In genomic region chr11:126764221-126764620, GRCh38 we compare ENCODE assay signal across 14 cellular contexts.
DNase-seq lines count a peak whose midpoint lies in the region; ATAC-seq and TF ChIP-seq lines count a peak whose summit lies in the region.
"Had no signal": no experiment of that assay in that cellular context is flagged by ENCODE, and none has a peak within 500 bp of the region (broad histone marks: within the 10 kb centered on the region; RNA-seq: fewer than 3 reads in every experiment).

No MANE protein-coding gene starts in this region.

- no peaks in the 10 kb centered on the region for H3K36me3 Mint-ChIP-seq in CD4-positive, alpha-beta memory T cell
- H3K36me3 Mint-ChIP-seq in endothelial cell (ENCODE audit: low read depth, unreplicated experiment), result no peaks in the 10 kb centered on the region
- H3K36me3 Mint-ChIP-seq: naive thymus-derived CD8-positive, alpha-beta T cell had no signal

- CTCF ChIA-PET in CD4-positive, alpha-beta memory T cell (lab: Charles Lee; ENCODE audit: partially characterized antibody), result no interaction called here

- no peaks in the 10 kb centered on the region for H3K9me3 ChIP-seq in CD4-positive, alpha-beta memory T cell (ENCODE audit: control insufficient read depth in 1 of 2, low read length in 2 of 2)

- H3K27me3 ChIP-seq in CD4-positive, alpha-beta memory T cell (ENCODE audit: insufficient read depth, low read length), result no peaks in the 10 kb centered on the region

- ATAC-seq in HG02970 (IDR thresholded peaks at IDR 0.05; ENCODE audit: low FRiP score, unreplicated experiment), result no peak
- ATAC-seq: naive thymus-derived CD8-positive, alpha-beta T cell had no signal

- no peaks in the 10 kb centered on the region for H3K36me3 ChIP-seq in CD4-positive, alpha-beta memory T cell (ENCODE audit: insufficient read depth, low read length)

- no peaks in the 10 kb centered on the region for H3K4me1 Mint-ChIP-seq in CD4-positive, alpha-beta memory T cell
- H3K4me1 Mint-ChIP-seq in endothelial cell (ENCODE audit: unreplicated experiment), result no peaks in the 10 kb centered on the region
- H3K4me1 Mint-ChIP-seq: naive thymus-derived CD8-positive, alpha-beta T cell had no signal

- intact Hi-C loops in CD4-positive, alpha-beta memory T cell (cut with micrococcal nuclease), result no loop called here

- no peak for TF ChIP-seq CTCF in endothelial cell (IDR thresholded peaks at IDR 0.05; ENCODE audit: unreplicated experiment)

- H3K4me3 ChIP-seq in CD4-positive, alpha-beta memory T cell (ENCODE audit: low read length in 2 of 2), result no peak overlapping the region
- H3K4me3 ChIP-seq: skin epidermis had no signal

- H3K27ac ChIP-seq in CD4-positive, alpha-beta memory T cell (ENCODE audit: low read depth, low read length), result no peak overlapping the region
- H3K27ac ChIP-seq: skin epidermis had no signal

- H3K27ac Mint-ChIP-seq in CD4-positive, alpha-beta memory T cell, result peak overlapping the region in 1 of 7 donors; percentile 8
- H3K27ac Mint-ChIP-seq in endothelial cell (ENCODE audit: unreplicated experiment), result no peak overlapping the region
- H3K27ac Mint-ChIP-seq: naive thymus-derived CD8-positive, alpha-beta T cell had no signal

- no peak overlapping the region for H3K4me3 Mint-ChIP-seq in CD4-positive, alpha-beta memory T cell
- no peak overlapping the region for H3K4me3 Mint-ChIP-seq in endothelial cell (ENCODE audit: unreplicated experiment)
- H3K4me3 Mint-ChIP-seq: naive thymus-derived CD8-positive, alpha-beta T cell had no signal

- peaks cover 0 to 4% (median 0%) of the 10 kb centered on the region in 8 donors for H3K9me3 Mint-ChIP-seq in CD4-positive, alpha-beta memory T cell
- no peaks in the 10 kb centered on the region for H3K9me3 Mint-ChIP-seq in endothelial cell (ENCODE audit: unreplicated experiment)

- no peaks in the 10 kb centered on the region for H3K4me1 ChIP-seq in CD4-positive, alpha-beta memory T cell (ENCODE audit: insufficient read depth, low read length)

- peaks cover 0 to 3% of the 10 kb centered on the region in 2 donors for H3K27me3 Mint-ChIP-seq in CD4-positive, alpha-beta memory T cell
- H3K27me3 Mint-ChIP-seq in endothelial cell (ENCODE audit: unreplicated experiment), result no peaks in the 10 kb centered on the region

- DNase-seq in NCI-H2171 treated with DMSO at 0.1 percent for 48 hours (lab: John Stamatoyannopoulos, UW) (peak; percentile 5), NCI-H2171 (lab: John Stamatoyannopoulos, UW) (no peak), NCI-H1105 (lab: John Stamatoyannopoulos, UW) (peak; percentile 39), astrocyte of the hippocampus (ENCODE audit: low read depth, low spot score) (peak; percentile 44), renal cortical epithelial cell (ENCODE audit: low read depth) (peak; percentile 39), endothelial cell (ENCODE audit: low spot score) (no peak)
- DNase-seq in CD4-positive, alpha-beta memory T cell, result no peak
- DNase-seq: activated CD4-positive, alpha-beta T cell treated with anti-CD3 and anti-CD28 coated beads, Interleukin-2, amount 50 U/mL, for 4 hours; AML-193; naive thymus-derived CD8-positive, alpha-beta T cell; NK-92 treated with Interleukin-12 subunit alpha and Interleukin-12 subunit beta, amount 100 ng/mL, for 24 hours; SW 1271 had no signal

- POLR2A ChIA-PET in CD4-positive, alpha-beta memory T cell (lab: Charles Lee; ENCODE audit: partially characterized antibody), result no interaction called here

Comparison
In these comparisons a context has a peak if more than half of its experiments do, and no peak if none do; other contexts are left out.
1. DNase-seq: peak in NCI-H2171 treated with DMSO at 0.1 percent for 48 hours (single experiment), NCI-H1105 (single experiment), astrocyte of the hippocampus (single experiment) and renal cortical epithelial cell (single experiment); none in NCI-H2171 (single experiment), CD4-positive, alpha-beta memory T cell (0 of 5) and endothelial cell (single experiment).